9 cellular contexts compared by ENCODE assay signal in genomic region chr19:57803265-57803593, GRCh38. TPM values are rescaled to one million over a fixed set of nuclear protein-coding genes. Genes with fewer than 3 reads are reported as not detected.
A peak's percentile ranks its signal among the peaks of the same experiment; 100 is the strongest.
DNase-seq lines count a peak whose midpoint lies in the region; ATAC-seq and TF ChIP-seq lines count a peak whose summit lies in the region.
"Had no signal": no experiment of that assay in that cellular context is flagged by ENCODE, and none has a peak within 500 bp of the region (broad histone marks: within the 10 kb centered on the region; RNA-seq: fewer than 3 reads in every experiment).

No MANE protein-coding gene starts in this region.

- H3K9me3 ChIP-seq in mesenchymal stem cell (ENCODE audit: control insufficient read depth, low read length) (no peaks in the 10 kb centered on the region), transverse colon (no peaks in the 10 kb centered on the region)
- H3K9me3 ChIP-seq in effector memory CD4-positive, alpha-beta T cell (ENCODE audit: control insufficient read depth, low read length): no peaks in the 10 kb centered on the region

- H4K8ac ChIP-seq in mesenchymal stem cell (ENCODE audit: low read length): no peak overlapping the region

- H3K4ac ChIP-seq in mesenchymal stem cell (ENCODE audit: low read depth in 1 of 2, low read length in 2 of 2): no peak overlapping the region

- H3K4me3 Mint-ChIP-seq in activated T-cell treated with anti-CD3 and anti-CD28 coated beads, Interleukin-2, amount 50 U/mL, for 72 hours: peak overlapping the region; percentile 68 to 82
- H3K4me3 Mint-ChIP-seq in chondrocyte (ENCODE audit: unreplicated experiment): peak overlapping the region; percentile 77

- H3K27me3 ChIP-seq in mesenchymal stem cell (ENCODE audit: control insufficient read depth in 1 of 2, insufficient read depth in 1 of 2, low read length in 2 of 2) (no peaks in the 10 kb centered on the region), transverse colon (no peaks in the 10 kb centered on the region)
- no peaks in the 10 kb centered on the region for H3K27me3 ChIP-seq in effector memory CD4-positive, alpha-beta T cell (replicated peaks; ENCODE audit: control insufficient read depth, insufficient read depth, low read length, poor library complexity, severe bottlenecking)

- DNase-seq in activated T-cell treated with anti-CD3 and anti-CD28 coated beads, Interleukin-2, amount 50 U/mL, for 72 hours: no peak
- DNase-seq in activated T-cell treated with anti-CD3 and anti-CD28 coated beads, Interleukin-2, amount 50 U/mL, for 1 hour: no peak
- DNase-seq in chondrocyte (ENCODE audit: low spot score) (no peak), mesenchymal stem cell (no peak), transverse colon (no peak), EL (no peak)
- no peak for DNase-seq in effector memory CD4-positive, alpha-beta T cell
- DNase-seq: SIG-M5 had no signal

- H2AFZ ChIP-seq in mesenchymal stem cell (ENCODE audit: low read depth, low read length): no peak overlapping the region

- no peak for TF ChIP-seq POLR2A in transverse colon (IDR thresholded peaks at IDR 0.05)

- no peaks in the 10 kb centered on the region for H3K27me3 Mint-ChIP-seq in activated T-cell treated with anti-CD3 and anti-CD28 coated beads, Interleukin-2, amount 50 U/mL, for 72 hours (ENCODE audit: low read depth)
- no peaks in the 10 kb centered on the region for H3K27me3 Mint-ChIP-seq in chondrocyte (ENCODE audit: low read depth)

- peak overlapping the region; percentile 99 for H2BK5ac ChIP-seq in mesenchymal stem cell (ENCODE audit: low read depth, low read length, poor library complexity, severe bottlenecking)

- no peaks in the 10 kb centered on the region for H3K9me3 Mint-ChIP-seq in activated T-cell treated with anti-CD3 and anti-CD28 coated beads, Interleukin-2, amount 50 U/mL, for 72 hours
- H3K9me3 Mint-ChIP-seq in chondrocyte (ENCODE audit: low read depth): no peaks in the 10 kb centered on the region

- H3K36me3 ChIP-seq in mesenchymal stem cell (ENCODE audit: control insufficient read depth in 1 of 2, insufficient read depth in 2 of 2, low read depth in 1 of 2, low read length in 2 of 2): peaks cover 15 to 21% of the 10 kb centered on the region in 2 experiments
- H3K36me3 ChIP-seq in transverse colon: peaks cover 0 to 19% (median 4%) of the 10 kb centered on the region in 4 donors
- H3K36me3 ChIP-seq in effector memory CD4-positive, alpha-beta T cell (ENCODE audit: control insufficient read depth, insufficient read depth, low read length): peaks cover 9% of the 10 kb centered on the region

- peak overlapping the region; percentile 100 for H3K27ac ChIP-seq in mesenchymal stem cell (ENCODE audit: low read length, poor library complexity, severe bottlenecking)
- peak overlapping the region; percentile 91 to 94 (median 92) for H3K27ac ChIP-seq in transverse colon
- H3K27ac ChIP-seq in effector memory CD4-positive, alpha-beta T cell (ENCODE audit: insufficient read depth, low read length, poor library complexity, severe bottlenecking): no peak overlapping the region

- peaks cover 4 to 20% of the 10 kb centered on the region in 2 donors for H3K36me3 Mint-ChIP-seq in activated T-cell treated with anti-CD3 and anti-CD28 coated beads, Interleukin-2, amount 50 U/mL, for 72 hours (ENCODE audit: insufficient read depth in 2 of 2)
- peaks cover 2% of the 10 kb centered on the region for H3K36me3 Mint-ChIP-seq in chondrocyte (ENCODE audit: low read depth)

- peak overlapping the region; percentile 27 for H3K27ac Mint-ChIP-seq in activated T-cell treated with anti-CD3 and anti-CD28 coated beads, Interleukin-2, amount 50 U/mL, for 72 hours
- peak overlapping the region; percentile 97 for H3K27ac Mint-ChIP-seq in chondrocyte (ENCODE audit: unreplicated experiment)

- no peak overlapping the region for H2AK5ac ChIP-seq in mesenchymal stem cell (ENCODE audit: low read length, severe bottlenecking)

- 3% methylated on average over 6 of the region's 6 CpGs for whole genome bisulfite sequencing in mesenchymal stem cell
- 18 to 22% methylated on average over 1 to 6 of the region's 6 CpGs for WGBS in transverse colon (ENCODE audit: low coverage in 1 of 2), 2 donors

- H4K91ac ChIP-seq in mesenchymal stem cell (ENCODE audit: low read length): no peak overlapping the region

- H2BK15ac ChIP-seq in mesenchymal stem cell (ENCODE audit: low read depth, poor library complexity, severe bottlenecking): no peak overlapping the region

- intact Hi-C loops in transverse colon (cut with DNase I; ENCODE audit: low total_unique reads): no loop called here

- H3K4me3 ChIP-seq in mesenchymal stem cell (ENCODE audit: insufficient read depth in 1 of 2, low read depth in 1 of 2, low read length in 2 of 2): peak overlapping the region; percentile 71 to 79
- peak overlapping the region; percentile 48 to 72 (median 56) for H3K4me3 ChIP-seq in transverse colon
- no peak overlapping the region for H3K4me3 ChIP-seq in effector memory CD4-positive, alpha-beta T cell (ENCODE audit: insufficient read depth, low read depth, low read length, poor library complexity, severe bottlenecking)

- no peak overlapping the region for H2BK12ac ChIP-seq in mesenchymal stem cell (ENCODE audit: low read length in 2 of 2)

- H3K4me2 ChIP-seq in mesenchymal stem cell (ENCODE audit: low read length, poor library complexity, severe bottlenecking): peak overlapping the region; percentile 92

- H3K79me1 ChIP-seq in mesenchymal stem cell (replicated peaks; ENCODE audit: low read length, poor library complexity, severe bottlenecking): peaks cover 28% of the 10 kb centered on the region

- H2BK120ac ChIP-seq in mesenchymal stem cell (ENCODE audit: low read depth, low read length): peak overlapping the region; percentile 98

- no peak for TF ChIP-seq EP300 in transverse colon (IDR thresholded peaks at IDR 0.05; ENCODE audit: low read depth)

- H3K14ac ChIP-seq in mesenchymal stem cell (ENCODE audit: low read length in 2 of 2): no peak overlapping the region

- no peak overlapping the region for H3K23ac ChIP-seq in mesenchymal stem cell (ENCODE audit: low read length in 2 of 2)

- ATAC-seq in activated T-cell treated with anti-CD3 and anti-CD28 coated beads, Interleukin-2, amount 50 U/mL, for 72 hours (replicated peaks in 1 of 2): no peak
- no peak for ATAC-seq in GM19324 (IDR thresholded peaks at IDR 0.05; ENCODE audit: low FRiP score, unreplicated experiment)

- TF ChIP-seq CTCF in chondrocyte (IDR thresholded peaks at IDR 0.05): no peak
- TF ChIP-seq CTCF in transverse colon (IDR thresholded peaks at IDR 0.05): no peak

- in situ Hi-C loops in transverse colon (cut with MboI; ENCODE audit: low pct_ligation_motif_present in 1 of 4, low pct_unique_long_range_greater_than_20kb in 1 of 4, low sequenced_read_pairs in 3 of 4): no loop called here

- peaks cover 15% of the 10 kb centered on the region for H3K4me1 Mint-ChIP-seq in activated T-cell treated with anti-CD3 and anti-CD28 coated beads, Interleukin-2, amount 50 U/mL, for 72 hours (ENCODE audit: low read depth)
- peaks cover 58% of the 10 kb centered on the region for H3K4me1 Mint-ChIP-seq in chondrocyte (ENCODE audit: low read depth)

- peak overlapping the region; percentile 90 for H3K9ac ChIP-seq in mesenchymal stem cell (ENCODE audit: low read length)

- H3K4me1 ChIP-seq in mesenchymal stem cell (ENCODE audit: control insufficient read depth, insufficient read depth, low read depth, low read length) (peaks cover 9% of the 10 kb centered on the region), transverse colon (peaks cover 0 to 75% (median 53%) of the 10 kb centered on the region in 4 donors)
- peaks cover 3% of the 10 kb centered on the region for H3K4me1 ChIP-seq in effector memory CD4-positive, alpha-beta T cell (ENCODE audit: control insufficient read depth, insufficient read depth, low read length, poor library complexity, severe bottlenecking)

- H3K18ac ChIP-seq in mesenchymal stem cell (ENCODE audit: low read depth in 1 of 2, low read length in 2 of 2): no peak overlapping the region

RNA-seq across cellular contexts. Expression of gene ZNF552, which starts 11.5 kb away (rescaled TPM):
- 1 to 10 TPM; 7.7 to 8.4 TPM for total RNA-seq in activated T-cell treated with anti-CD3 and anti-CD28 coated beads, Interleukin-2, amount 50 U/mL, for 72 hours
- total RNA-seq in chondrocyte (3.6 to 5.5 TPM (median 3.7 TPM) in 3 replicates), transverse colon (100 to 1,000 TPM in 1 of 4 donors, 10 to 100 TPM in 3; 41.2 to 145 (median 68.8) TPM)
- polyA plus RNA-seq in mesenchymal stem cell (2013, experiment 1 of 2): 2.3 TPM
- 2.3 TPM for polyA plus RNA-seq in mesenchymal stem cell (2013, experiment 2 of 2)

RNA-seq across cellular contexts. Expression of gene ZNF587B, which starts 26.9 kb away (rescaled TPM):
- total RNA-seq in activated T-cell treated with anti-CD3 and anti-CD28 coated beads, Interleukin-2, amount 50 U/mL, for 72 hours: 10 to 100 TPM; 16.8 to 18.0 TPM
- total RNA-seq in chondrocyte: 6.9 to 14.5 TPM (median 8.0 TPM) in 3 replicates
- 3.9 TPM for polyA plus RNA-seq in mesenchymal stem cell (2013, experiment 1 of 2)
- polyA plus RNA-seq in mesenchymal stem cell (2013, experiment 2 of 2): 4.3 TPM
- total RNA-seq in transverse colon: 10 to 100 TPM; 16.1 to 34.4 (median 22.0) TPM

RNA-seq across cellular contexts. Expression of gene ZNF586, which starts 33.8 kb away (rescaled TPM):
- total RNA-seq in activated T-cell treated with anti-CD3 and anti-CD28 coated beads, Interleukin-2, amount 50 U/mL, for 72 hours: 10 to 100 TPM; 18.5 to 20.0 TPM
- total RNA-seq in chondrocyte (9.8 to 14.7 TPM (median 10.7 TPM) in 3 replicates), transverse colon (10 to 100 TPM; 20.8 to 79.2 (median 27.3) TPM)
- 3.4 TPM for polyA plus RNA-seq in mesenchymal stem cell (2013, experiment 1 of 2)
- polyA plus RNA-seq in mesenchymal stem cell (2013, experiment 2 of 2): 3.8 TPM

RNA-seq across cellular contexts. Expression of gene ZNF587, which starts 46.4 kb away (rescaled TPM):
- 10 to 100 TPM; 31.5 to 32.5 TPM for total RNA-seq in activated T-cell treated with anti-CD3 and anti-CD28 coated beads, Interleukin-2, amount 50 U/mL, for 72 hours
- total RNA-seq in chondrocyte (27.1 to 39.9 TPM (median 30.8 TPM) in 3 replicates), transverse colon (10 to 100 TPM; 22.4 to 61.0 (median 44.8) TPM)
- 9.8 TPM for polyA plus RNA-seq in mesenchymal stem cell (2013, experiment 1 of 2)
- polyA plus RNA-seq in mesenchymal stem cell (2013, experiment 2 of 2): 10.2 TPM

RNA-seq across cellular contexts. Expression of gene ZNF776, which starts 56.6 kb away (rescaled TPM):
- 10 to 100 TPM; 13.4 to 14.1 TPM for total RNA-seq in activated T-cell treated with anti-CD3 and anti-CD28 coated beads, Interleukin-2, amount 50 U/mL, for 72 hours
- total RNA-seq in chondrocyte (13.2 to 18.9 TPM (median 14.7 TPM) in 3 replicates), transverse colon (100 to 1,000 TPM in 1 of 4 donors, 10 to 100 TPM in 3; 15.0 to 120 (median 16.7) TPM)
- polyA plus RNA-seq in mesenchymal stem cell (2013, experiment 1 of 2): 5.2 TPM
- polyA plus RNA-seq in mesenchymal stem cell (2013, experiment 2 of 2): 5.7 TPM
